In genomic region chr20:61725966-61726365, GRCh38 we compare ENCODE assay signal across 22 cellular contexts.
DNase-seq lines count a peak whose midpoint lies in the region; ATAC-seq and TF ChIP-seq lines count a peak whose summit lies in the region.
"Had no signal": no experiment of that assay in that cellular context is flagged by ENCODE, and none has a peak within 500 bp of the region (broad histone marks: within the 10 kb centered on the region; RNA-seq: fewer than 3 reads in every experiment).

No MANE protein-coding gene starts in this region.

- H3K4me3 ChIP-seq in left ventricle myocardium inferior = no peak overlapping the region
- no peak overlapping the region for H3K4me3 ChIP-seq in lower lobe of right lung
- H3K4me3 ChIP-seq: BLaER1, GM12878, GM23338 had no signal

- no peak for ATAC-seq in Right ventricle myocardium inferior
- no peak for ATAC-seq in lower lobe of right lung
- no peak for ATAC-seq in GM19463 (IDR thresholded peaks at IDR 0.05; ENCODE audit: unreplicated experiment)
- no peak for ATAC-seq in GM19324 (IDR thresholded peaks at IDR 0.05; ENCODE audit: low FRiP score, unreplicated experiment)
- ATAC-seq: GM12878, GM23338, HCT116 had no signal

- intact Hi-C loops in Right ventricle myocardium inferior (cut with DNase I) (no loop called here), left ventricle myocardium inferior (cut with micrococcal nuclease) (no loop called here), CD14-positive monocyte (cut with micrococcal nuclease) (no loop called here), lower lobe of right lung (cut with DNase I) (no loop called here)

- H3K4me1 ChIP-seq in left ventricle myocardium inferior = no peaks in the 10 kb centered on the region
- no peaks in the 10 kb centered on the region for H3K4me1 ChIP-seq in lower lobe of right lung

- H3K9me3 ChIP-seq in left ventricle myocardium inferior (replicated peaks) (no peaks in the 10 kb centered on the region), lower lobe of right lung (no peaks in the 10 kb centered on the region)

- H3K36me3 ChIP-seq in left ventricle myocardium inferior (no peaks in the 10 kb centered on the region), lower lobe of right lung (no peaks in the 10 kb centered on the region)
- H3K36me3 ChIP-seq: BLaER1 had no signal

- H3K4me1 Mint-ChIP-seq in CD14-positive monocyte (no peaks in the 10 kb centered on the region), chondrocyte (ENCODE audit: low read depth) (peaks cover 6% of the 10 kb centered on the region)
- H3K4me1 Mint-ChIP-seq: B cell had no signal

- TF ChIP-seq CTCF in left ventricle myocardium inferior (IDR thresholded peaks at IDR 0.05; ENCODE audit: borderline replicate concordance) (no peak), CD14-positive monocyte (IDR thresholded peaks at IDR 0.05) (no peak), chondrocyte (IDR thresholded peaks at IDR 0.05) (no peak), lower lobe of right lung (IDR thresholded peaks at IDR 0.05) (no peak)

- no peak overlapping the region for H3K4me3 Mint-ChIP-seq in CD14-positive monocyte
- H3K4me3 Mint-ChIP-seq in chondrocyte (ENCODE audit: unreplicated experiment) = no peak overlapping the region
- H3K4me3 Mint-ChIP-seq: B cell; CD4-positive, alpha-beta T cell; CD8-positive, alpha-beta memory T cell; GM23338; H9 had no signal

- H3K27me3 Mint-ChIP-seq in CD14-positive monocyte (ENCODE audit: low read depth in 3 of 3) (peaks cover 0 to 3% (median 2%) of the 10 kb centered on the region in 3 donors), chondrocyte (ENCODE audit: low read depth) (no peaks in the 10 kb centered on the region)
- H3K27me3 Mint-ChIP-seq: B cell; CD4-positive, alpha-beta T cell had no signal

- H3K9me3 Mint-ChIP-seq in CD14-positive monocyte (peaks cover 0 to 32% (median 7%) of the 10 kb centered on the region in 7 donors), chondrocyte (ENCODE audit: low read depth) (no peaks in the 10 kb centered on the region)
- H3K9me3 Mint-ChIP-seq: CD4-positive, alpha-beta T cell; CD8-positive, alpha-beta memory T cell; GM23338; H9 had no signal

- no peaks in the 10 kb centered on the region for H3K36me3 Mint-ChIP-seq in CD14-positive monocyte
- no peaks in the 10 kb centered on the region for H3K36me3 Mint-ChIP-seq in chondrocyte (ENCODE audit: low read depth)
- H3K36me3 Mint-ChIP-seq: CD8-positive, alpha-beta memory T cell had no signal

- peak; percentile 45 for DNase-seq in Right ventricle myocardium inferior (ENCODE audit: missing footprints)
- DNase-seq in left ventricle myocardium inferior = no peak
- peak; percentile 29 for DNase-seq in CD14-positive monocyte (ENCODE audit: low spot score)
- peak; percentile 81 for DNase-seq in chondrocyte (ENCODE audit: low spot score)
- peak; percentile 25 for DNase-seq in lower lobe of right lung
- DNase-seq in NCI-H1048 (lab: John Stamatoyannopoulos, UW) = no peak
- DNase-seq: CD4-positive, alpha-beta T cell; DMS 273 treated with DMSO at 0.1 percent for 48 hours; DMS79; EL; GDM1; H9 had no signal

- H3K27me3 ChIP-seq in left ventricle myocardium inferior (ENCODE audit: low read depth) (peaks cover 55% of the 10 kb centered on the region), lower lobe of right lung (ENCODE audit: low read depth) (peaks cover 11% of the 10 kb centered on the region)
- H3K27me3 ChIP-seq: BLaER1 had no signal

- no peak overlapping the region for H3K27ac Mint-ChIP-seq in CD14-positive monocyte
- H3K27ac Mint-ChIP-seq in chondrocyte (ENCODE audit: unreplicated experiment) = no peak overlapping the region
- H3K27ac Mint-ChIP-seq: B cell; CD4-positive, alpha-beta T cell; CD8-positive, alpha-beta memory T cell; GM23338; H9 had no signal

- H3K27ac ChIP-seq in left ventricle myocardium inferior (replicated peaks) (no peak overlapping the region), lower lobe of right lung (no peak overlapping the region)
- H3K27ac ChIP-seq: 22Rv1, BLaER1, C4-2B had no signal

Comparison
In these comparisons a context has a peak if more than half of its experiments do, and no peak if none do; other contexts are left out.
1. DNase-seq: peak in Right ventricle myocardium inferior (single experiment), CD14-positive monocyte (single experiment), chondrocyte (single experiment) and lower lobe of right lung (single experiment); none in left ventricle myocardium inferior (single experiment) and NCI-H1048 (single experiment).